2 cellular contexts compared by ENCODE assay signal in genomic region chr2:87692914-87693313, GRCh38. TPM values are rescaled to one million over a fixed set of nuclear protein-coding genes. Genes with fewer than 3 reads are reported as not detected.
"Had no signal": no experiment of that assay in that cellular context is flagged by ENCODE, and none has a peak within 500 bp of the region (broad histone marks: within the 10 kb centered on the region; RNA-seq: fewer than 3 reads in every experiment).

No MANE protein-coding gene starts in this region.

RNA-seq across cellular contexts. Expression of gene PLGLB2, which starts 55.0 kb away (rescaled TPM):
- total RNA-seq: ascending aorta, prostate gland had no signal
